Comparison of ENCODE assay signal across 9 cellular contexts in the genomic region with DNA sequence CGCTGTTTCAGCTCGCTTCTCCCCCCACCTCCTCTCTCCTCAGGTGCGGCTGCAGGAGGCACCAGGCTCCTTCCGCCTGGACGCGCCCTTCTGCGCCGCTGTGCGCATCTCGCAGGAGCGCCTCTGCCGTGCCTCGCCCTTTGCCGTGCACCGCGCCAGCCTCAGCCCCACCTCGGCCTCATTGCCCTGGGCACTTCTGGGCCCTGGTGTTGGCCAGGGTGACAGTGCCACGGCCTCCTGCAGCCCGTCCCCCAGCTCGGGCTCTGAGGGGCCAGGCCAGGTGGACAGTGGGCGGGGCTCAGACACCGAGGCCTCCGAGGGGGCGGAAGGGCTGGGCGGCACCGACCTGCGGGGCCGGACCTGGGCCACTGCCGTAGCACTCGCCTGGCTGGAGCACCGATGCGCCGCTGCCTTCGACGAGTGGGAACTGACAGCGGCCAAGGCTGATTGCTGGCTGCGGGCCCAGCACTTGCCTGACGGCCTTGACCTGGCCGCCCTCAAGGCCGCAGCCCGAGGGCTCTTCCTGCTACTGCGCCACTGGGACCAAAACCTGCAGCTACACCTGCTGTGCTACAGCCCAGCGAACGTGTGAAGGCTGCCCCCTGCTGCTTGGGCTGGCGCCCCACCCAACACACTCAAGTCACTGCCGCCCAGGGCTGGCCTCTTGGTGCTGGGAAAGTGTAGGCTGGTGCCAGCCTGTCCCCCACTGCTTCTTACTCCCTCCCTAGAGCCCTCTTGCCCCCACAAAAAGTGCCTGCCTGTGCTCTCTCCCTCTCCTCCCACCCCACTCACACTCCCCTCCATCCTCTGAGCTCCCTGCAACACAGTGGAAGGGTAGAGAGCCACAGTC. TPM values are rescaled to one million over a fixed set of nuclear protein-coding genes. Genes with fewer than 3 reads are reported as not detected.
DNase-seq lines count a peak whose midpoint lies in the region; ATAC-seq and TF ChIP-seq lines count a peak whose summit lies in the region.
"Had no signal": no experiment of that assay in that cellular context is flagged by ENCODE, and none has a peak within 500 bp of the region (broad histone marks: within the 10 kb centered on the region; RNA-seq: fewer than 3 reads in every experiment).

No MANE protein-coding gene starts in this region.

- peak; percentile 14 for DNase-seq in NCI-H1694 (lab: John Stamatoyannopoulos, UW)
- DNase-seq in NCI-H1694 treated with DMSO at 0.1 percent for 48 hours (lab: John Stamatoyannopoulos, UW): no peak
- peak; percentile 7 for DNase-seq in NCI-H524 treated with DMSO at 0.1 percent for 48 hours (lab: John Stamatoyannopoulos, UW)
- DNase-seq in fibroblast of mammary gland (ENCODE audit: low read depth): peak; percentile 33
- no peak for DNase-seq in sciatic nerve (ENCODE audit: low spot score)
- no peak for DNase-seq in activated CD4-positive, alpha-beta T cell treated with anti-CD3 and anti-CD28 coated beads for 4 hours
- no peak for DNase-seq in type B pancreatic cell (ENCODE audit: extremely low spot score, unreplicated experiment)

- H3K4me3 Mint-ChIP-seq in type B pancreatic cell: no peak overlapping the region

- no peak overlapping the region for H3K4me3 ChIP-seq in fibroblast of mammary gland (ENCODE audit: control insufficient read depth, low read depth, low read length)
- H3K4me3 ChIP-seq: BLaER1 treated with 17β-estradiol and CSF1 and Interleukin-3, amounts not matched to agents 10 nM and 100 nM had no signal

- intact Hi-C loops in sciatic nerve (cut with DNase I): no loop called here

- H3K27ac Mint-ChIP-seq in type B pancreatic cell: no peak overlapping the region

- peaks cover 9% of the 10 kb centered on the region for H3K27me3 Mint-ChIP-seq in type B pancreatic cell

- no peaks in the 10 kb centered on the region for H3K4me1 Mint-ChIP-seq in type B pancreatic cell (ENCODE audit: unreplicated experiment)

- TF ChIP-seq CTCF in fibroblast of mammary gland (conservative IDR thresholded peaks at IDR 0.05; ENCODE audit: control insufficient read depth, insufficient read depth, low read depth, low read length): peak; percentile 40
- no peak for TF ChIP-seq CTCF in type B pancreatic cell (conservative IDR thresholded peaks at IDR 0.05)

- no peaks in the 10 kb centered on the region for H3K9me3 Mint-ChIP-seq in type B pancreatic cell

- peaks cover 8% of the 10 kb centered on the region for H3K36me3 Mint-ChIP-seq in type B pancreatic cell

- ATAC-seq in sciatic nerve: peak; percentile 60
- no peak for ATAC-seq in GM18868 (IDR thresholded peaks at IDR 0.05; ENCODE audit: unreplicated experiment)

RNA-seq across cellular contexts. Expression of a gene that starts 7.1 kb away (rescaled TPM):
- total RNA-seq in sciatic nerve (16.7 TPM), type B pancreatic cell (ENCODE audit: low replicate concordance) (55.7 and 55.8 TPM in 2 replicates)

RNA-seq across cellular contexts. Expression of a gene that starts 7.8 kb away (rescaled TPM):
- total RNA-seq in sciatic nerve (1.3 TPM), type B pancreatic cell (ENCODE audit: low replicate concordance) (6.4 and 10.2 TPM in 2 replicates)

RNA-seq across cellular contexts. Expression of a gene that starts 12.3 kb away (rescaled TPM):
- 0.53 TPM for total RNA-seq in sciatic nerve
- total RNA-seq in type B pancreatic cell (ENCODE audit: low replicate concordance): 23.7 and 38.7 TPM in 2 replicates

RNA-seq across cellular contexts. Expression of a gene that starts 19.7 kb away (rescaled TPM):
- total RNA-seq in sciatic nerve: 0.53 TPM
- total RNA-seq in type B pancreatic cell (ENCODE audit: low replicate concordance): 1.9 TPM in 2 replicates

RNA-seq across cellular contexts. Expression of a gene that starts 34.1 kb away (rescaled TPM):
- total RNA-seq in sciatic nerve: not detected
- not detected in 2 replicates for total RNA-seq in type B pancreatic cell (ENCODE audit: low replicate concordance)

Comparison
In these comparisons a context has a peak if more than half of its experiments do, and no peak if none do; other contexts are left out.
1. DNase-seq: peak in NCI-H1694 (single experiment), NCI-H524 treated with DMSO at 0.1 percent for 48 hours (single experiment) and fibroblast of mammary gland (single experiment); none in NCI-H1694 treated with DMSO at 0.1 percent for 48 hours (single experiment), sciatic nerve (single experiment), activated CD4-positive, alpha-beta T cell treated with anti-CD3 and anti-CD28 coated beads for 4 hours (0 of 2) and type B pancreatic cell (single experiment).
2. RNA of a gene that starts 12.3 kb away (total RNA-seq): 23.7 to 38.7 TPM in type B pancreatic cell; 0.53 TPM in sciatic nerve (single experiment); every median in the first group is over 10 times any median in the second.